8 cellular contexts compared by ENCODE assay signal in the genomic region with DNA sequence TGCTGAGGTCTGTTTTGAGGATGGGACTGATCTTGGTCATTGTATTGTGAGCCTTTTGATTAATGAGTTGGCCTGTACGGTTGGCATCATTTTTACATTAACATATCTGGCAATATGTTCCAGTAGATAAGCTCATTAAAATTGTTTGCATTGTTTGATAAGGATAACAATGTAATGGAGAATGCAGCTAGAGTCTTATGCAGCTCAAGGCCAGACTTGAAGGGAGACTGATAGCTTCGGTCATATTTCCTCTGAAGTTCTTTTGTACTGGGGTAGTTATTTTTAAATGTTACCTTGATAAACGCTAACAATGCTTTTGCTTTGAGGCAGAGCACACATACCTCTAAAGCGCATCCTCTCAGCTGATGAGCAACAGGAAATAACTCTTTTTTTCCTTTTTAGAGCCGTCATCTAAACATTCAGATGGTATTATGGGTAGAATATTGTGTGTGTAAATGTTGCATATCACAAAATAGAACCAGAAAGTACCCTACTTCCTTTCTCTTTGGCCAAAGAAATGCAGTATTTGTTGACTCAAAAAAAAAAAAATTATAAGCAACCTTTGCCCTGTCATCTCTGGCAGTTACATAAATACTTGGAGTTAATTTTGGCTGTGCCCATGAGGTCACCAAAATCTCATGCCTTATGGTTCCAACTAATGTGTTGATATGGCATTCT. TPM values are rescaled to one million over a fixed set of nuclear protein-coding genes. Genes with fewer than 3 reads are reported as not detected.
A peak's percentile ranks its signal among the peaks of the same experiment; 100 is the strongest.
DNase-seq lines count a peak whose midpoint lies in the region; ATAC-seq and TF ChIP-seq lines count a peak whose summit lies in the region.

No MANE protein-coding gene starts in this region.

- H3K36me3 ChIP-seq in A673 (ENCODE audit: insufficient read depth, low read length, poor library complexity, severe bottlenecking) (no peaks in the 10 kb centered on the region), spleen (no peaks in the 10 kb centered on the region)

- H3K27me3 ChIP-seq in A673 (replicated peaks; ENCODE audit: insufficient read depth, low read depth, low read length, poor library complexity) (no peaks in the 10 kb centered on the region), spleen (replicated peaks in 1 of 7) (no peaks in the 10 kb centered on the region)

- peak overlapping the region; percentile 98 for H3K4me3 Mint-ChIP-seq in activated B cell treated with CpG ODN at 0.5 μM for 24 hours

- peaks cover 15% of the 10 kb centered on the region for H3K4me1 ChIP-seq in A673 (ENCODE audit: insufficient read depth, low read length, poor library complexity, severe bottlenecking)
- peaks cover 57 to 96% (median 84%) of the 10 kb centered on the region in 6 donors for H3K4me1 ChIP-seq in spleen

- peak overlapping the region; percentile 72 for H3K4me3 ChIP-seq in A673 (ENCODE audit: low read depth, low read length, poor library complexity, severe bottlenecking)
- H3K4me3 ChIP-seq in spleen = peak overlapping the region; percentile 63 to 96 (median 88)

- BruUV-seq in A673 (replicated peaks; lab: Mats Ljungman, UMichigan) = TSS peak; percentile 50

- H3K9me3 Mint-ChIP-seq in activated B cell treated with CpG ODN at 0.5 μM for 24 hours = no peaks in the 10 kb centered on the region

- TF ChIP-seq CTCF in A673 (conservative IDR thresholded peaks at IDR 0.05; ENCODE audit: low read depth, low read length) = no peak
- no peak for TF ChIP-seq CTCF in activated B cell treated with CpG ODN at 0.5 μM for 24 hours (IDR thresholded peaks at IDR 0.05)
- TF ChIP-seq CTCF in spleen (IDR thresholded peaks at IDR 0.05 in 8 of 11, conservative IDR thresholded peaks at IDR 0.05 in 3 of 11) = no peak

- intact Hi-C loops in A673 (cut with micrococcal nuclease; ENCODE audit: unreplicated experiment) (no loop called here), activated B cell treated with CpG ODN at 0.5 μM for 24 hours (cut with micrococcal nuclease) (loop anchor here (5.0 to 10.0 kb wide), 4 partner anchors 470 to 1025 kb away; partner anchors contain the start of genes GALNT1 and RPRD1A), left ventricle myocardium superior (cut with micrococcal nuclease) (loop anchor here (10.0 kb wide), 1 partner anchor 102 kb away; no protein-coding TSS in a partner anchor), spleen (cut with DNase I; ENCODE audit: low total_unique reads) (no loop called here)

- 1 to 3% (median 2%) methylated on average over 5 of the region's 5 CpGs for WGBS in spleen, 5 donors

- POLR2A ChIA-PET in A673 (lab: Charles Lee; ENCODE audit: low non-redundant PET) (no interaction called here), activated B cell treated with CpG ODN at 0.5 μM for 24 hours (lab: Charles Lee) (interaction anchor here (0.9 to 5.7 kb wide), 9 partner anchors 8 to 302 kb away, joined by 3 to 110 read pairs (median 6); partner anchors contain the start of gene ZNF24)

- no peak overlapping the region for H3K27ac ChIP-seq in A673 (ENCODE audit: low read depth, low read length, poor library complexity, severe bottlenecking)
- H3K27ac ChIP-seq in spleen = peak overlapping the region; percentile 78 to 97 (median 92)

- H3K27me3 Mint-ChIP-seq in activated B cell treated with CpG ODN at 0.5 μM for 24 hours = no peaks in the 10 kb centered on the region

- H3K4me1 Mint-ChIP-seq in activated B cell treated with CpG ODN at 0.5 μM for 24 hours = peaks cover 95% of the 10 kb centered on the region

- H3K36me3 Mint-ChIP-seq in activated B cell treated with CpG ODN at 0.5 μM for 24 hours (ENCODE audit: low read depth) = peaks cover 11% of the 10 kb centered on the region

- no peaks in the 10 kb centered on the region for H3K9me3 ChIP-seq in A673 (ENCODE audit: low read depth, low read length, poor library complexity, severe bottlenecking)
- no peaks in the 10 kb centered on the region for H3K9me3 ChIP-seq in spleen

- peak overlapping the region; percentile 98 for H3K27ac Mint-ChIP-seq in activated B cell treated with CpG ODN at 0.5 μM for 24 hours

- peak in 1 of 3 donors; percentile 20 for TF ChIP-seq POLR2A in spleen (IDR thresholded peaks at IDR 0.05)

- peak; percentile 18 for ATAC-seq in GM19351 (IDR thresholded peaks at IDR 0.05; ENCODE audit: unreplicated experiment)
- ATAC-seq in activated B cell treated with CpG ODN at 0.5 μM for 24 hours (ENCODE audit: low read depth) = no peak
- peak; percentile 18 for ATAC-seq in left ventricle myocardium superior
- no peak for ATAC-seq in HG02884 (IDR thresholded peaks at IDR 0.05; ENCODE audit: unreplicated experiment)

- CTCF ChIA-PET in A673 (lab: Charles Lee) (interaction anchor here (0.9 kb wide), 1 partner anchor 8 kb away, joined by 3 read pairs; no protein-coding TSS in a partner anchor), activated B cell treated with CpG ODN at 0.5 μM for 24 hours (lab: Charles Lee) (interaction anchor here (1.4 to 4.9 kb wide), 4 partner anchors 13 to 101 kb away, joined by 3 to 34 read pairs (median 15); no protein-coding TSS in a partner anchor)

- no peak for DNase-seq in A673 (ENCODE audit: low spot score)
- DNase-seq in activated B cell treated with CpG ODN at 0.5 μM for 24 hours = no peak
- no peak for DNase-seq in left ventricle myocardium superior
- DNase-seq in spleen = no peak
- DNase-seq in NCI-H2171 (lab: John Stamatoyannopoulos, UW) = no peak
- no peak for DNase-seq in stimulated activated CD8-positive, alpha-beta memory T cell treated with anti-CD3 and anti-CD28 coated beads, Interleukin-4, amount 100 ng/mL, for 48 hours

RNA-seq across cellular contexts. Expression of gene MAPRE2, which starts 1.3 kb away (rescaled TPM):
- total RNA-seq in A673 (2021) (14.7 and 16.4 TPM in 2 replicates), activated B cell treated with CpG ODN at 0.5 μM for 24 hours (47.9 and 53.8 TPM in 2 replicates), left ventricle myocardium superior (111 TPM), spleen (10 to 100 TPM; 42.6 to 62.9 (median 50.2) TPM)
- polyA plus RNA-seq in spleen = 10 to 100 TPM; 18.8 to 21.5 (median 20.6) TPM

Comparison
In these comparisons a context has a peak if more than half of its experiments do, and no peak if none do; other contexts are left out.
1. ATAC-seq: peak in GM19351 (single experiment) and left ventricle myocardium superior (single experiment); none in activated B cell treated with CpG ODN at 0.5 μM for 24 hours (single experiment) and HG02884 (single experiment).
2. intact Hi-C loops: an anchor here in activated B cell treated with CpG ODN at 0.5 μM for 24 hours (5.0 to 10.0 kb wide) and left ventricle myocardium superior (10.0 kb wide); none called in A673 and spleen.